Comparison of ENCODE assay signal across 22 cellular contexts in genomic region chr6:161138545-161139303, GRCh38.
DNase-seq lines count a peak whose midpoint lies in the region; ATAC-seq and TF ChIP-seq lines count a peak whose summit lies in the region.
"Had no signal": no experiment of that assay in that cellular context is flagged by ENCODE, and none has a peak within 500 bp of the region (broad histone marks: within the 10 kb centered on the region; RNA-seq: fewer than 3 reads in every experiment).

No MANE protein-coding gene starts in this region.

- H3K27me3 Mint-ChIP-seq in central memory CD8-positive, alpha-beta T cell, result no peaks in the 10 kb centered on the region
- H3K27me3 Mint-ChIP-seq: activated CD4-positive, alpha-beta memory T cell treated with anti-CD3 and anti-CD28 coated beads for 36 hours; CD4-positive, alpha-beta memory T cell; dendritic cell treated with granulocyte-macrophage colony-stimulating factor and Interleukin-4, amounts not matched to agents 40 ng/mL and 50 ng/mL, for 4 days had no signal

- DNase-seq in Ammon's horn (ENCODE audit: low spot score) (peak; percentile 65), DMS53 (lab: John Stamatoyannopoulos, UW) (peak; percentile 73), lung (ENCODE audit: low spot score) (peak; percentile 21), SIG-M5 (lab: John Stamatoyannopoulos, UW) (no peak), foreskin fibroblast (no peak)
- peak in 1 of 2 donors; percentile 7 for DNase-seq in central memory CD8-positive, alpha-beta T cell (ENCODE audit: low spot score in 2 of 2)
- DNase-seq: activated CD4-positive, alpha-beta memory T cell treated with anti-CD3 and anti-CD28 coated beads for 36 hours; activated CD4-positive, CD25-positive, alpha-beta regulatory T cell; activated T-cell treated with anti-CD3 and anti-CD28 coated beads for 4 hours; amniotic stem cell; CD4-positive, alpha-beta memory T cell; GF-D8; immature natural killer cell; NCI-H1694 treated with DMSO at 0.1 percent for 48 hours; NCI-H446; stimulated activated CD4-positive, alpha-beta T cell treated with anti-CD3 and anti-CD28 coated beads, Interleukin-2, amount 100 ng/mL, for 48 hours; stimulated activated naive CD4-positive, alpha-beta T cell treated with Interleukin-2 at 50 U/mL for 16 hours; T1000 had no signal

- H3K4me1 Mint-ChIP-seq in central memory CD8-positive, alpha-beta T cell, result no peaks in the 10 kb centered on the region
- H3K4me1 Mint-ChIP-seq: CD4-positive, alpha-beta memory T cell had no signal

- no peak for ATAC-seq in central memory CD8-positive, alpha-beta T cell (replicated peaks; ENCODE audit: extremely low read depth, poor library complexity, severe bottlenecking)
- ATAC-seq in lung (ENCODE audit: insufficient read depth, low FRiP score) (no peak), GM21528 (IDR thresholded peaks at IDR 0.05; ENCODE audit: low FRiP score, unreplicated experiment) (no peak)
- no peak for ATAC-seq in activated CD4-positive, CD25-positive, alpha-beta regulatory T cell treated with anti-CD3 and anti-CD28 coated beads, Interleukin-2, amount 50 U/mL, for 24 hours

- peak overlapping the region; percentile 4 for H3K27ac Mint-ChIP-seq in central memory CD8-positive, alpha-beta T cell (ENCODE audit: low read depth)
- H3K27ac Mint-ChIP-seq: activated CD4-positive, alpha-beta memory T cell treated with anti-CD3 and anti-CD28 coated beads for 36 hours; dendritic cell treated with granulocyte-macrophage colony-stimulating factor and Interleukin-4, amounts not matched to agents 40 ng/mL and 50 ng/mL, for 4 days had no signal

- no peak overlapping the region for H3K27ac ChIP-seq in lung (ENCODE audit: low read depth in 1 of 2, low read length in 1 of 2)
- H3K27ac ChIP-seq: tibial nerve had no signal

- H3K9me3 ChIP-seq in lung (ENCODE audit: control insufficient read depth in 2 of 2, insufficient read depth in 1 of 2, low read length in 1 of 2), result no peaks in the 10 kb centered on the region
- H3K9me3 ChIP-seq: tibial nerve had no signal

- TF ChIP-seq CTCF in lung (IDR thresholded peaks at IDR 0.05; ENCODE audit: control extremely low read depth, extremely low read depth) (no peak), foreskin fibroblast (IDR thresholded peaks at IDR 0.05; ENCODE audit: low read depth, low read length) (no peak)

- H3K4me3 ChIP-seq in lung (no peak overlapping the region), foreskin fibroblast (ENCODE audit: low read depth in 1 of 2, low read length in 2 of 2) (no peak overlapping the region)
- H3K4me3 ChIP-seq: tibial nerve had no signal

- no peaks in the 10 kb centered on the region for H3K27me3 ChIP-seq in lung (ENCODE audit: control insufficient read depth, insufficient read depth)
- H3K27me3 ChIP-seq: tibial nerve had no signal

- H3K36me3 ChIP-seq in lung (ENCODE audit: control insufficient read depth in 2 of 2, insufficient read depth in 2 of 2, low read length in 2 of 2), result peaks cover 0 to 18% of the 10 kb centered on the region in 2 donors

- WGBS in lung, 2 donors, result 91 to 95% methylated on average over 23 of the region's 23 CpGs

- peaks cover 6% of the 10 kb centered on the region for H3K36me3 Mint-ChIP-seq in central memory CD8-positive, alpha-beta T cell (ENCODE audit: insufficient read depth)

- no peaks in the 10 kb centered on the region for H3K4me1 ChIP-seq in lung (ENCODE audit: control insufficient read depth in 2 of 2, insufficient read depth in 2 of 2, low read length in 2 of 2)

- no peak overlapping the region for H3K4me3 Mint-ChIP-seq in central memory CD8-positive, alpha-beta T cell
- H3K4me3 Mint-ChIP-seq: activated CD4-positive, alpha-beta memory T cell treated with anti-CD3 and anti-CD28 coated beads for 36 hours; CD4-positive, alpha-beta memory T cell; dendritic cell treated with granulocyte-macrophage colony-stimulating factor and Interleukin-4, amounts not matched to agents 40 ng/mL and 50 ng/mL, for 4 days; immature natural killer cell had no signal

- H3K9me3 Mint-ChIP-seq in central memory CD8-positive, alpha-beta T cell, result no peaks in the 10 kb centered on the region
- H3K9me3 Mint-ChIP-seq: activated CD4-positive, alpha-beta memory T cell treated with anti-CD3 and anti-CD28 coated beads for 36 hours; dendritic cell treated with granulocyte-macrophage colony-stimulating factor and Interleukin-4, amounts not matched to agents 40 ng/mL and 50 ng/mL, for 4 days; immature natural killer cell had no signal

Comparison
In these comparisons a context has a peak if more than half of its experiments do, and no peak if none do; other contexts are left out.
1. DNase-seq: peak in Ammon's horn (single experiment), DMS53 (single experiment) and lung (single experiment); none in SIG-M5 (single experiment) and foreskin fibroblast (0 of 2).